13 cellular contexts compared by ENCODE assay signal in the genomic region with DNA sequence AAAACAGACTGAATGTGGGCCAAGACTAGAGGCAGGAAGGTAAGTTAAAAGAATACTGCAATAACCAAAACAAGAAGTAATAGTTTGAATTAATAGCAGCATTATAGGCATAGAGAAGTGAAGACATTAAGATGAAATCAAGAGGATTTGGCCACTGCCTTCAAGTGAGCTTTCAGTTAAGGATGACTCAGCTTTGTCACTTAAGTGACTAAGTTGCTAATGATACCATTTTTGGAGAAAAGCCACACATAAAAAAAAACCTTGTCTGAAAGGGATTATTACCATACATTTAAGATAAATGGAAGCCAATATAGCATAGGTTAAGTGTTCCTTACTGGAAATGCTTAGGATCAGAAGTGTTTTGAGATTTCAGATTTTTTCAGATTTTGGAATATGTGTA. TPM values are rescaled to one million over a fixed set of nuclear protein-coding genes. Genes with fewer than 3 reads are reported as not detected.
A peak's percentile ranks its signal among the peaks of the same experiment; 100 is the strongest.
DNase-seq lines count a peak whose midpoint lies in the region; ATAC-seq and TF ChIP-seq lines count a peak whose summit lies in the region.
"Had no signal": no experiment of that assay in that cellular context is flagged by ENCODE, and none has a peak within 500 bp of the region (broad histone marks: within the 10 kb centered on the region; RNA-seq: fewer than 3 reads in every experiment).

No MANE protein-coding gene starts in this region.

- no peaks in the 10 kb centered on the region for H4K20me1 ChIP-seq in SK-N-SH (ENCODE audit: insufficient read depth)

- POLR2A ChIA-PET in AG04449 (lab: Yijun Ruan, JAX), result interaction anchor here (0.6 kb wide), 1 partner anchor 172 kb away, joined by 4 read pairs; no protein-coding TSS in a partner anchor
- POLR2A ChIA-PET in SK-N-SH (lab: Yijun Ruan, JAX), result interaction anchor here (0.6 kb wide), 1 partner anchor 195 kb away, joined by 3 read pairs; no protein-coding TSS in a partner anchor

- peaks cover 62 to 79% of the 10 kb centered on the region in 2 experiments for H3K36me3 ChIP-seq in SK-N-SH (replicated peaks in 1 of 2; ENCODE audit: control insufficient read depth in 1 of 2, insufficient read depth in 2 of 2, low read length in 1 of 2)

- peaks cover 8% of the 10 kb centered on the region for H3F3A ChIP-seq in SK-N-SH (replicated peaks; ENCODE audit: insufficient read depth)

- H3K27me3 ChIP-seq in SK-N-SH (ENCODE audit: insufficient read depth), result no peaks in the 10 kb centered on the region
- H3K27me3 ChIP-seq: foreskin keratinocyte had no signal

- H3K4me1 ChIP-seq in SK-N-SH (ENCODE audit: control insufficient read depth in 1 of 2, insufficient read depth in 2 of 2, low read depth in 1 of 2, low read length in 1 of 2), result peaks cover 0 to 12% of the 10 kb centered on the region in 2 experiments; a peak in 1 of 4 replicates
- H3K4me1 ChIP-seq: foreskin keratinocyte had no signal

- H3K9ac ChIP-seq in SK-N-SH, result no peak overlapping the region

- no peaks in the 10 kb centered on the region for H3K9me3 ChIP-seq in SK-N-SH

- no peaks in the 10 kb centered on the region for H3K79me2 ChIP-seq in SK-N-SH (ENCODE audit: insufficient read depth)

- H3K4me3 ChIP-seq in AG04449 (ENCODE audit: low read depth, low read length), result no peak overlapping the region
- no peak overlapping the region for H3K4me3 ChIP-seq in SK-N-SH (ENCODE audit: low read depth in 2 of 2, low read length in 1 of 2)
- no peak overlapping the region for H3K4me3 ChIP-seq in fibroblast of the aortic adventitia (ENCODE audit: low read depth, low read length)

- no peaks in the 10 kb centered on the region for H3K9me2 ChIP-seq in SK-N-SH

- DNase-seq in AG04449 (ENCODE audit: low read depth, low spot score) (peak; percentile 23), H4 (ENCODE audit: low spot score) (peak; percentile 56), SK-N-SH (no peak), fibroblast of the aortic adventitia (ENCODE audit: low read depth) (peak; percentile 49), KBM-7 (no peak), DMS 273 (lab: John Stamatoyannopoulos, UW; ENCODE audit: unreplicated experiment) (no peak), NCI-H1105 treated with DMSO at 0.1 percent for 48 hours (lab: John Stamatoyannopoulos, UW) (no peak)
- DNase-seq: activated B cell treated with CpG ODN at 0.5 μM for 24 hours, amygdala, KG1 had no signal

- ATAC-seq in GM19351 (IDR thresholded peaks at IDR 0.05; ENCODE audit: unreplicated experiment), result no peak
- ATAC-seq: foreskin keratinocyte, sciatic nerve had no signal

- TF ChIP-seq RAD21 in SK-N-SH (IDR thresholded peaks at IDR 0.05; ENCODE audit: low read length), result no peak

- H2AFZ ChIP-seq in SK-N-SH (ENCODE audit: low read depth), result no peak overlapping the region

- peak overlapping the region in 1 of 2 experiments; percentile 9; a peak in 1 of 4 replicates for H3K27ac ChIP-seq in SK-N-SH (ENCODE audit: low read depth in 2 of 2, low read length in 1 of 2)
- H3K27ac ChIP-seq: foreskin keratinocyte had no signal

- CTCF ChIA-PET in AG04449 (lab: Yijun Ruan, JAX) (interaction anchor here (1.6 kb wide), 1 partner anchor 171 kb away, joined by 3 read pairs; no protein-coding TSS in a partner anchor), SK-N-SH (lab: Yijun Ruan, JAX) (interaction anchor here (0.7 kb wide), 1 partner anchor 26 kb away, joined by 3 read pairs; no protein-coding TSS in a partner anchor)

- no peak overlapping the region for H3K4me2 ChIP-seq in SK-N-SH

- no peak for TF ChIP-seq EP300 in SK-N-SH (IDR thresholded peaks at IDR 0.05; ENCODE audit: borderline replicate concordance in 1 of 2, low read depth in 1 of 2, low read length in 1 of 2)

- in situ Hi-C loops in KBM-7 (cut with MboI; ENCODE audit: low pct_unique_long_range_greater_than_20kb, low sequenced_read_pairs), result no loop called here

- TF ChIP-seq CTCF in AG04449 (IDR thresholded peaks at IDR 0.05; ENCODE audit: insufficient read depth, low read length, missing control alignments) (no peak), SK-N-SH (IDR thresholded peaks at IDR 0.05) (no peak), fibroblast of the aortic adventitia (IDR thresholded peaks at IDR 0.05; ENCODE audit: insufficient read depth, low read length) (no peak)

TF ChIP-seq in SK-N-SH, 30 proteins besides CTCF, POLR2A, EP300 and RAD21:
- TF ChIP-seq FOSL2 (IDR thresholded peaks at IDR 0.05; ENCODE audit: borderline replicate concordance, low read depth), result peak; percentile 38; the same call in 1 of the 2 replicates
- no peak for TF ChIP-seq GABPA (IDR thresholded peaks at IDR 0.05; ENCODE audit: low read depth)

RNA-seq across cellular contexts. Expression of a gene that starts 57.0 kb away (rescaled TPM):
- 43.9 and 44.8 TPM in 2 replicates for total RNA-seq in H4 (2014; rRNA removed; shearing (Covaris generic))
- 17.9 and 18.8 TPM in 2 replicates for polyA plus RNA-seq in SK-N-SH (2012; rRNA removed)
- polyA plus RNA-seq in SK-N-SH (2012; cell fraction: cytosol; rRNA removed), result 13.4 and 14.8 TPM in 2 replicates
- 30.7 and 53.7 TPM in 2 replicates for polyA plus RNA-seq in SK-N-SH (2012; cell fraction: nucleus; rRNA removed)
- 103 and 114 TPM in 2 replicates for total RNA-seq in fibroblast of the aortic adventitia (ENCODE audit: low replicate concordance)

Comparison
In these comparisons a context has a peak if more than half of its experiments do, and no peak if none do; other contexts are left out.
1. DNase-seq: peak in AG04449 (single experiment), H4 (single experiment) and fibroblast of the aortic adventitia (single experiment); none in SK-N-SH (single experiment), KBM-7 (single experiment), DMS 273 (single experiment) and NCI-H1105 treated with DMSO at 0.1 percent for 48 hours (single experiment).